In genomic region chr1:42618866-42619265, GRCh38 we compare ENCODE assay signal across 25 cellular contexts.
"Had no signal": no experiment of that assay in that cellular context is flagged by ENCODE, and none has a peak within 500 bp of the region (broad histone marks: within the 10 kb centered on the region; RNA-seq: fewer than 3 reads in every experiment).

No MANE protein-coding gene starts in this region.

- H2AFZ ChIP-seq: parathyroid adenoma had no signal

- ATAC-seq: effector memory CD8-positive, alpha-beta T cell; heart left ventricle; left lobe of liver; lower lobe of right lung; psoas muscle; right lobe of liver; stimulated activated effector memory CD8-positive, alpha-beta T cell treated with anti-CD3 and anti-CD28 coated beads, Interleukin-12 subunit alpha, Interleukin-12 subunit beta, amount 100 ng/mL, for 72 hours; stimulated activated naive CD8-positive, alpha-beta T cell treated with anti-CD3 and anti-CD28 coated beads, Interleukin-15, Interleukin-2, amounts not matched to agents 100 U/mL and 50 U/mL, for 24 hours had no signal

- DNase-seq: cerebellar nuclear complex; effector memory CD8-positive, alpha-beta T cell; erythroblast; foreskin melanocyte; heart left ventricle; hypothalamus; lower lobe of right lung; mesenchymal stem cell; naive B cell; nephron progenitor cell; psoas muscle; retina; right lobe of liver; stimulated activated CD4-positive, alpha-beta T cell treated with anti-CD3 and anti-CD28 coated beads, Interleukin-4, amount 100 ng/mL, for 1 hour; stimulated activated CD8-positive, alpha-beta memory T cell treated with anti-CD3 and anti-CD28 coated beads, Interleukin-4, amount 100 ng/mL, for 48 hours; stimulated activated naive CD8-positive, alpha-beta T cell treated with anti-CD3 and anti-CD28 coated beads, Interleukin-15, Interleukin-2, amounts not matched to agents 100 U/mL and 50 U/mL, for 24 hours; tibial artery; upper lobe of left lung had no signal

- H3K4me3 Mint-ChIP-seq: dendritic cell treated with granulocyte-macrophage colony-stimulating factor and Interleukin-4, amounts not matched to agents 40 ng/mL and 50 ng/mL, for 4 days; effector memory CD8-positive, alpha-beta T cell; naive B cell; nephron progenitor cell; stimulated activated effector memory CD8-positive, alpha-beta T cell treated with anti-CD3 and anti-CD28 coated beads, Interleukin-12 subunit alpha, Interleukin-12 subunit beta, amount 100 ng/mL, for 72 hours had no signal

- H3K79me2 ChIP-seq: parathyroid adenoma had no signal

- H3K4me3 ChIP-seq: heart left ventricle, lower lobe of right lung, psoas muscle, right lobe of liver, tibial artery, upper lobe of left lung, vagina had no signal

- H3K4me1 Mint-ChIP-seq: naive B cell; nephron progenitor cell; stimulated activated effector memory CD8-positive, alpha-beta T cell treated with anti-CD3 and anti-CD28 coated beads, Interleukin-12 subunit alpha, Interleukin-12 subunit beta, amount 100 ng/mL, for 72 hours had no signal

- H3K36me3 ChIP-seq: heart left ventricle, lower lobe of right lung, right lobe of liver, upper lobe of left lung, vagina had no signal

- H3K9me3 Mint-ChIP-seq: dendritic cell treated with granulocyte-macrophage colony-stimulating factor and Interleukin-4, amounts not matched to agents 40 ng/mL and 50 ng/mL, for 4 days; effector memory CD8-positive, alpha-beta T cell; nephron progenitor cell; stimulated activated effector memory CD8-positive, alpha-beta T cell treated with anti-CD3 and anti-CD28 coated beads, Interleukin-12 subunit alpha, Interleukin-12 subunit beta, amount 100 ng/mL, for 72 hours had no signal

- H3K9me3 ChIP-seq: lower lobe of right lung, psoas muscle, right lobe of liver, tibial artery, upper lobe of left lung, vagina had no signal

- H3K9ac ChIP-seq: parathyroid adenoma had no signal

- H3K36me3 Mint-ChIP-seq: stimulated activated effector memory CD8-positive, alpha-beta T cell treated with anti-CD3 and anti-CD28 coated beads, Interleukin-12 subunit alpha, Interleukin-12 subunit beta, amount 100 ng/mL, for 72 hours had no signal

- H3K27ac ChIP-seq: heart left ventricle, lower lobe of right lung, parathyroid adenoma, psoas muscle, right lobe of liver, tibial artery, upper lobe of left lung, vagina had no signal

- FAIRE-seq: colon, islet of Langerhans had no signal

- H3K27me3 Mint-ChIP-seq: dendritic cell treated with granulocyte-macrophage colony-stimulating factor and Interleukin-4, amounts not matched to agents 40 ng/mL and 50 ng/mL, for 4 days; effector memory CD8-positive, alpha-beta T cell; naive B cell had no signal

- H3K27ac Mint-ChIP-seq: dendritic cell treated with granulocyte-macrophage colony-stimulating factor and Interleukin-4, amounts not matched to agents 40 ng/mL and 50 ng/mL, for 4 days; effector memory CD8-positive, alpha-beta T cell; naive B cell; nephron progenitor cell; stimulated activated effector memory CD8-positive, alpha-beta T cell treated with anti-CD3 and anti-CD28 coated beads, Interleukin-12 subunit alpha, Interleukin-12 subunit beta, amount 100 ng/mL, for 72 hours had no signal

- H3K4me1 ChIP-seq: heart left ventricle, lower lobe of right lung, parathyroid adenoma, psoas muscle, tibial artery, upper lobe of left lung, vagina had no signal

- H3K27me3 ChIP-seq: heart left ventricle, right lobe of liver, tibial artery, upper lobe of left lung, vagina had no signal
